In the genomic region with DNA sequence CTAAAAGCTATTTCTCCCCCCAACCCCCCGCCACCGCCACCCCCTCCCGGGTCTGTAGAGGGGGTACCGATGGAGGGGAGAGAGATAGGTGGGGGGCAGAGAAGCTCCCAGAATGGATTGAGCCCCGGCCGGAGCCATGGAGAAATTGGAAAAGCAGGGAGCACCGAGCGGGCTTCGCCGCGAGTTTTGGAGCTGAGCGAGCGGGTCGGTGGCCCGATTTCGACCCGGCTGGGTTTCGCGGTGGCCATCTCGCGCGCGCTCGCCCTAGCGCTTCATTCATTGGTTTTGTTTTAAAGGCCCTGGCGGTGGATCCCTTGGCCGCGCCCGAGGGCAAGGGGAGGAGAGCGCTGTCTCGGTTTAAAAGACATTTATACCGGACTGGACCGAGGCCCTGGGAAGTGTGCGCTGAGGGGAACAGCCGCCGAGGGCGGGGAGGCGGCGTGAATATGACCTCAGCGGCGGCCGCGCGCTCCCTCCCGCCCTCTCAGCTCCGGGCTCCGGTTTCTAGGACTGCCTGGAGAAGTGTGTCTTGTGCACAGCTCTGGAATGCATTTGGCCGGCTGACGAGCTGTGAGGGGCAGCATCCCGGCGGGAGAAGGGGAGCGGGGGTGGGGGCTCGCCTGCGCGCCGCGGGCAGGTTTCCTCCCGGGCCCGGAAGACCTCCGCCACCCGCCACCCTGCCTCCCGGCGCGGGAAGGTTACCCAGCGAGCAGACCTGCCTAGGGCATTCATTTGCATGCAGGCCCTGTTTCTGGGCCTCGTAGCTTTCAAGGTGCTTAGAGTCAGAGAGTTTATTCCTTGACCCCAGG, we compare ENCODE assay signal across 8 cellular contexts. TPM values are rescaled to one million over a fixed set of nuclear protein-coding genes. Genes with fewer than 3 reads are reported as not detected.
DNase-seq lines count a peak whose midpoint lies in the region; ATAC-seq and TF ChIP-seq lines count a peak whose summit lies in the region.

No MANE protein-coding gene starts in this region.

- H3K27me3 Mint-ChIP-seq in activated naive CD8-positive, alpha-beta T cell: no peaks in the 10 kb centered on the region

- peaks cover 40% of the 10 kb centered on the region for H3K4me1 Mint-ChIP-seq in activated naive CD8-positive, alpha-beta T cell (ENCODE audit: low read depth)

- H3K9ac ChIP-seq in HUES48 (ENCODE audit: low read depth, low read length): peak overlapping the region; percentile 79

- H3K27ac ChIP-seq in HUES48 (ENCODE audit: low read depth, low read length) (peak overlapping the region; percentile 100), Peyer's patch (peak overlapping the region; percentile 97 to 99 (median 99))

- H3K4me3 ChIP-seq in HUES48 (ENCODE audit: low read depth, low read length): peak overlapping the region; percentile 73
- H3K4me3 ChIP-seq in Peyer's patch: peak overlapping the region; percentile 86 to 96 (median 91)

- peak overlapping the region; percentile 88 for H3K4me3 Mint-ChIP-seq in activated naive CD8-positive, alpha-beta T cell

- TF ChIP-seq CTCF in Peyer's patch (IDR thresholded peaks at IDR 0.05): no peak

- peak; percentile 26 for ATAC-seq in GM21367 (IDR thresholded peaks at IDR 0.05; ENCODE audit: unreplicated experiment)

- H3K9me3 Mint-ChIP-seq in activated naive CD8-positive, alpha-beta T cell (ENCODE audit: low read depth): no peaks in the 10 kb centered on the region

- H3K27me3 ChIP-seq in HUES48 (ENCODE audit: control insufficient read depth, insufficient read depth, low read length) (peaks cover 17% of the 10 kb centered on the region; the same call in 1 of the 2 replicates), Peyer's patch (no peaks in the 10 kb centered on the region)

- H3K36me3 Mint-ChIP-seq in activated naive CD8-positive, alpha-beta T cell: no peaks in the 10 kb centered on the region

- peak; percentile 92 for DNase-seq in DMS53 treated with DMSO at 0.1 percent for 48 hours (lab: John Stamatoyannopoulos, UW; ENCODE audit: unreplicated experiment)
- peak; percentile 68 to 87 (median 87) for DNase-seq in Peyer's patch
- DNase-seq in glomerular visceral epithelial cell (ENCODE audit: extremely low spot score): peak; percentile 92
- DNase-seq in occipital lobe (lab: John Stamatoyannopoulos, UW): peak; percentile 64
- DNase-seq in OCI-M2 (lab: John Stamatoyannopoulos, UW; ENCODE audit: unreplicated experiment): no peak

- peaks cover 8% of the 10 kb centered on the region for H3K36me3 ChIP-seq in HUES48 (ENCODE audit: control insufficient read depth, insufficient read depth, low read length)
- H3K36me3 ChIP-seq in Peyer's patch: peaks cover 0 to 4% (median 0%) of the 10 kb centered on the region in 3 donors

- TF ChIP-seq POLR2A in Peyer's patch (IDR thresholded peaks at IDR 0.05): peak; percentile 60 to 69

- H3K9me3 ChIP-seq in HUES48 (ENCODE audit: control insufficient read depth, insufficient read depth, low read length): no peaks in the 10 kb centered on the region
- no peaks in the 10 kb centered on the region for H3K9me3 ChIP-seq in Peyer's patch

- H3K4me1 ChIP-seq in HUES48 (ENCODE audit: control insufficient read depth, insufficient read depth, low read length) (peaks cover 41% of the 10 kb centered on the region), Peyer's patch (peaks cover 4 to 26% (median 8%) of the 10 kb centered on the region in 4 donors)

- peak overlapping the region; percentile 96 for H3K27ac Mint-ChIP-seq in activated naive CD8-positive, alpha-beta T cell

RNA-seq across cellular contexts. Expression of a gene that starts 1.7 kb away (rescaled TPM):
- total RNA-seq in Peyer's patch (100 to 1,000 TPM in 1 of 4 donors, 10 to 100 TPM in 3; 42.9 to 100 (median 68.7) TPM), occipital lobe (18.7 TPM)
